Comparison of ENCODE assay signal across 8 cellular contexts in the genomic region with DNA sequence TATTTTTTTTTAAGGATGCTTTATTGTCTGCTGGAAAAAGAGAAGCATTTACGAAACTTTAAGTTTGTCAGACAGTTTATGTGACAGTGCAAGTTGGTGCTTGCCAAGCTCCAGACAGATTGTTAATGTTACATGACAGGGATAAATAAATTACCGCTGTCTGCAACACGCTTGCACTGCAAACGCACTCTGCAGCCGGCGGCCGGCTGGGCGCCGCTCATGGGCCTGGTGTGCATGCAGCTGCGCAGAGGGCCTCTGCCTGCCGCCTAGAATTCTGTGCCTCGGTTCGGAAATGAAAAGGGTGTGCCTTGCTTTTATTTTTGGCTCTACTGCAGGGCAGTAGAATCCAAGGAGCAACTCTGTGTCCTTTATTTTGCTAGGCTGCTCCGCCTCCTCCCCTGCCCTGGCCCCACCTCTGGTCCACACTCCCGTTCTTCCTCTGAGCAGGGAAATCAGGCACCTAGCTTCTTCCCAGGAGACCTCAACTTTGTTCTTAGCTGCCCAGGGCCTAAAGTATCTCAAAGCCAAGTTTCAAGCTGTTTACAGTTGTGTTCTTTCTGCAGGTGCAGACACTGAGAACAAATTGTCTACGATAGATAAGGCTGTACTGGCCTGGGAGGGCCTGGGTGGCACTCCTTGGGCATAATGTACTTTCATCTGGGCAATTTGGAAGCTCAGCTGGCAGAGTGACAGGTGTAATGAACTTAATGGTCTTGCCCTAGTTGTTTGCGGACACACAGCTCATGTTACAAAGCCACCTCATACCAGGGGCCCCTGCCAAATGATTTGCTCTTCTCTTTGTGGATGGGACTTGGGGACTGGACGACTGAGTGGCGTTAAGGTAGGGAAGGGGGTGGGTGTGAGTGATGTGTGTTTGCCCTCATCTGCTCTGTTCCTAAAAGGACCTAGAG. TPM values are rescaled to one million over a fixed set of nuclear protein-coding genes. Genes with fewer than 3 reads are reported as not detected.
DNase-seq lines count a peak whose midpoint lies in the region; ATAC-seq and TF ChIP-seq lines count a peak whose summit lies in the region.

No MANE protein-coding gene starts in this region.

- intact Hi-C loops in body of pancreas (cut with DNase I), result no loop called here
- intact Hi-C loops in activated CD4-positive, alpha-beta T cell treated with anti-CD3 and anti-CD28 coated beads, Interleukin-2, amount 10 ng/mL, durations not matched to agents 24 days and 14 days (cut with micrococcal nuclease), result loop anchor here (1.0 kb wide), 1 partner anchor 70 kb away; no protein-coding TSS in a partner anchor

- H3K4me1 ChIP-seq in body of pancreas, result peaks cover 63% of the 10 kb centered on the region

- TF ChIP-seq POLR2A in body of pancreas (IDR thresholded peaks at IDR 0.05), result no peak

- peak overlapping the region; percentile 94 for H3K27ac Mint-ChIP-seq in mesothelial cell of epicardium
- H3K27ac Mint-ChIP-seq in activated CD4-positive, alpha-beta T cell treated with anti-CD3 and anti-CD28 coated beads, Interleukin-2, amount 10 ng/mL, durations not matched to agents 24 days and 14 days, result no peak overlapping the region

- H3K9me3 Mint-ChIP-seq in mesothelial cell of epicardium, result peaks cover 3% of the 10 kb centered on the region
- no peaks in the 10 kb centered on the region for H3K9me3 Mint-ChIP-seq in activated CD4-positive, alpha-beta T cell treated with anti-CD3 and anti-CD28 coated beads, Interleukin-2, amount 10 ng/mL, durations not matched to agents 24 days and 14 days

- TF ChIP-seq CTCF in body of pancreas (IDR thresholded peaks at IDR 0.05) (no peak), mesothelial cell of epicardium (IDR thresholded peaks at IDR 0.05; ENCODE audit: unreplicated experiment) (no peak)

- WGBS in body of pancreas, 2 donors, result 32 to 41% methylated on average over 19 of the region's 19 CpGs

- peaks cover 2% of the 10 kb centered on the region for H3K36me3 Mint-ChIP-seq in mesothelial cell of epicardium
- peaks cover 8% of the 10 kb centered on the region for H3K36me3 Mint-ChIP-seq in activated CD4-positive, alpha-beta T cell treated with anti-CD3 and anti-CD28 coated beads, Interleukin-2, amount 10 ng/mL, durations not matched to agents 24 days and 14 days (ENCODE audit: low read depth)

- DNase-seq in A172 (ENCODE audit: low spot score) (peak; percentile 66), NCI-H1436 (lab: John Stamatoyannopoulos, UW) (peak; percentile 61), body of pancreas (peak in 3 of 4 donors; percentile 40 to 60 (median 44)), mesothelial cell of epicardium (ENCODE audit: low spot score in 2 of 2, unreplicated experiment in 2 of 2) (peak in 1 of 2 experiments; percentile 64), HCEC 1CT (no peak)
- DNase-seq in activated CD4-positive, alpha-beta T cell treated with anti-CD3 and anti-CD28 coated beads, Interleukin-2, amount 10 ng/mL, durations not matched to agents 24 days and 14 days, result no peak

- H3K9me3 ChIP-seq in body of pancreas, result no peaks in the 10 kb centered on the region

- peak overlapping the region in 3 of 4 donors; percentile 27 to 79 (median 71) for H3K27ac ChIP-seq in body of pancreas

- ATAC-seq in body of pancreas (peak; percentile 22), HG03442 (IDR thresholded peaks at IDR 0.05; ENCODE audit: unreplicated experiment) (no peak), HG03135 (IDR thresholded peaks at IDR 0.05; ENCODE audit: unreplicated experiment) (no peak)

- H3K4me3 Mint-ChIP-seq in mesothelial cell of epicardium, result peak overlapping the region; percentile 36
- H3K4me3 Mint-ChIP-seq in activated CD4-positive, alpha-beta T cell treated with anti-CD3 and anti-CD28 coated beads, Interleukin-2, amount 10 ng/mL, durations not matched to agents 24 days and 14 days, result no peak overlapping the region

- H3K27me3 Mint-ChIP-seq in mesothelial cell of epicardium (ENCODE audit: low read depth), result peaks cover 5% of the 10 kb centered on the region
- peaks cover 15% of the 10 kb centered on the region for H3K27me3 Mint-ChIP-seq in activated CD4-positive, alpha-beta T cell treated with anti-CD3 and anti-CD28 coated beads, Interleukin-2, amount 10 ng/mL, durations not matched to agents 24 days and 14 days

- peaks cover 54% of the 10 kb centered on the region for H3K4me1 Mint-ChIP-seq in mesothelial cell of epicardium
- peaks cover 29% of the 10 kb centered on the region for H3K4me1 Mint-ChIP-seq in activated CD4-positive, alpha-beta T cell treated with anti-CD3 and anti-CD28 coated beads, Interleukin-2, amount 10 ng/mL, durations not matched to agents 24 days and 14 days

- no peaks in the 10 kb centered on the region for H3K36me3 ChIP-seq in body of pancreas (replicated peaks in 1 of 2; ENCODE audit: insufficient read depth in 1 of 2, low read depth in 2 of 2)

- no peak overlapping the region for H3K4me3 ChIP-seq in body of pancreas

- no peaks in the 10 kb centered on the region for H3K27me3 ChIP-seq in body of pancreas

RNA-seq across cellular contexts. Expression of gene LDLRAD4, which starts 4.1 kb away (rescaled TPM):
- 5.7 and 8.9 TPM in 2 replicates for total RNA-seq in A172 (2014; rRNA removed; shearing (Covaris generic))
- total RNA-seq in body of pancreas (10 to 100 TPM in 1 of 2 donors, 1 to 10 TPM in 1; 8.6 to 35.9 TPM), mesothelial cell of epicardium (26.2 to 29.7 TPM (median 29.2 TPM) in 3 replicates)
- total RNA-seq in activated CD4-positive, alpha-beta T cell treated with anti-CD3 and anti-CD28 coated beads, Interleukin-2, amount 10 ng/mL, durations not matched to agents 24 days and 14 days, result 35.6 and 36.5 TPM in 2 replicates

Comparison
In these comparisons a context has a peak if more than half of its experiments do, and no peak if none do; other contexts are left out.
1. DNase-seq: peak in A172 (single experiment), NCI-H1436 (single experiment) and body of pancreas (3 of 4); none in HCEC 1CT (single experiment) and activated CD4-positive, alpha-beta T cell treated with anti-CD3 and anti-CD28 coated beads, Interleukin-2, amount 10 ng/mL, durations not matched to agents 24 days and 14 days (single experiment).